In genomic region chr1:153277852-153278251, GRCh38 we compare ENCODE assay signal across 8 cellular contexts. TPM values are rescaled to one million over a fixed set of nuclear protein-coding genes. Genes with fewer than 3 reads are reported as not detected.
DNase-seq lines count a peak whose midpoint lies in the region; ATAC-seq, FAIRE-seq and TF ChIP-seq lines count a peak whose summit lies in the region.

No MANE protein-coding gene starts in this region.

- TF ChIP-seq EP300 in A549 (IDR thresholded peaks at IDR 0.05) = no peak

- H3K4me2 ChIP-seq in A549 (no peak overlapping the region), fibroblast of lung (ENCODE audit: extremely low read depth, insufficient read depth, low read length) (no peak overlapping the region)

- no peak overlapping the region for H2AFZ ChIP-seq in fibroblast of lung (ENCODE audit: low read length)

- no peaks in the 10 kb centered on the region for H4K20me1 ChIP-seq in fibroblast of lung (ENCODE audit: control insufficient read depth, extremely low read depth, insufficient read depth, low read length)

- no peak for TF ChIP-seq POLR2A in A549 (IDR thresholded peaks at IDR 0.05; ENCODE audit: low read length)

- TF ChIP-seq CTCF in A549 (IDR thresholded peaks at IDR 0.05) (peak; percentile 32), fibroblast of lung (conservative IDR thresholded peaks at IDR 0.05 in 1 of 2, IDR thresholded peaks at IDR 0.05 in 1 of 2; ENCODE audit: low read depth in 1 of 2, low read length in 2 of 2) (peak; percentile 15 to 27)

- H3K27ac ChIP-seq in A549 (no peak overlapping the region), fibroblast of lung (ENCODE audit: insufficient read depth, low read length) (no peak overlapping the region)

- no peak overlapping the region for H3K4me3 ChIP-seq in A549
- H3K4me3 ChIP-seq in fibroblast of lung (replicated peaks in 1 of 4; ENCODE audit: control extremely low read depth in 1 of 4, insufficient read depth in 1 of 4, low read depth in 3 of 4, low read length in 4 of 4) = no peak overlapping the region

- no peak for FAIRE-seq in A549 (lab: Jason Lieb, UNC)

- no peak overlapping the region for H3K9ac ChIP-seq in fibroblast of lung (ENCODE audit: insufficient read depth, low read length)

- H3K4me1 ChIP-seq in A549 (no peaks in the 10 kb centered on the region), fibroblast of lung (ENCODE audit: control insufficient read depth, extremely low read depth, insufficient read depth, low read length) (no peaks in the 10 kb centered on the region)

- no peaks in the 10 kb centered on the region for H3K79me2 ChIP-seq in fibroblast of lung (ENCODE audit: control insufficient read depth, insufficient read depth, low read length)

- CTCF ChIA-PET in A549 (lab: Yijun Ruan, JAX) = interaction anchor here (1.5 kb wide), 1 partner anchor 9 kb away, joined by 4 read pairs; no protein-coding TSS in a partner anchor

- no peaks in the 10 kb centered on the region for H3K27me3 ChIP-seq in fibroblast of lung (ENCODE audit: control insufficient read depth, insufficient read depth, low read length)

- no peaks in the 10 kb centered on the region for H3K36me3 ChIP-seq in fibroblast of lung (ENCODE audit: control insufficient read depth, insufficient read depth, low read length)

- peak; percentile 33 to 43 for DNase-seq in A549 (ENCODE audit: low read depth in 1 of 2, low spot score in 1 of 2)
- DNase-seq in fibroblast of lung (ENCODE audit: low read depth in 2 of 2) = no peak
- DNase-seq in stimulated activated CD4-positive, alpha-beta T cell treated with anti-CD3 and anti-CD28 coated beads, TNF-alpha, amount 100 ng/mL, for 4 hours (ENCODE audit: low read depth in 3 of 3) = peak in 2 of 3 experiments; percentile 7 to 14
- no peak for DNase-seq in NCI-H510A treated with DMSO at 0.1 percent for 48 hours (lab: John Stamatoyannopoulos, UW)

- ATAC-seq in A549 = peak; percentile 74 to 88; a peak in 5 of 6 replicates
- ATAC-seq in GM18511 (IDR thresholded peaks at IDR 0.05; ENCODE audit: unreplicated experiment) = peak; percentile 85
- peak; percentile 77 for ATAC-seq in HG03342 (IDR thresholded peaks at IDR 0.05; ENCODE audit: unreplicated experiment)
- peak; percentile 46 to 62 for ATAC-seq in activated CD4-positive, CD25-positive, alpha-beta regulatory T cell treated with anti-CD3 and anti-CD28 coated beads, Interleukin-2, amount 50 U/mL, for 24 hours
- no peak for ATAC-seq in GM19452 (IDR thresholded peaks at IDR 0.05; ENCODE audit: unreplicated experiment)

- peak; percentile 18 to 56; a peak in 2 of 5 replicates for TF ChIP-seq RAD21 in A549 (conservative IDR thresholded peaks at IDR 0.05 in 1 of 2, IDR thresholded peaks at IDR 0.05 in 1 of 2)

- H3K9me3 ChIP-seq in A549 (no peaks in the 10 kb centered on the region), fibroblast of lung (ENCODE audit: control insufficient read depth, insufficient read depth, low read depth, low read length) (no peaks in the 10 kb centered on the region)

- WGBS in A549 (ENCODE audit: missing lambda C conversion rate) = 5% methylated on average over 2 of the region's 2 CpGs

- POLR2A ChIA-PET in A549 (lab: Yijun Ruan, JAX) = no interaction called here

TF ChIP-seq in A549, 52 proteins besides CTCF, POLR2A, EP300 and RAD21:
- no peak for TF ChIP-seq SMC3 (IDR thresholded peaks at IDR 0.05)
- TF ChIP-seq MAX (IDR thresholded peaks at IDR 0.05) = 0 out of 2 replicates have a peak, but pooled peaks have one; percentile 24
- TF ChIP-seq CHD4 (IDR thresholded peaks at IDR 0.05; ENCODE audit: borderline replicate concordance) = no peak
TF ChIP-seq in A549: peak in this region for 1.

RNA-seq across cellular contexts. Expression of gene LORICRIN, which starts 18.4 kb away (rescaled TPM):
- polyA plus RNA-seq in A549 (2011; rRNA removed) (not detected in 2 replicates), A549 (2017; fragmentation: RNase III; extraction: RNeasy Plus Mini Kit Qiagen cat#74134 plus additional on column Dnase treatment) (not detected in 3 replicates), fibroblast of lung (not detected in 2 replicates)
- not detected in 2 replicates for polyA plus RNA-seq in A549 (2012; cell fraction: cytosol; rRNA removed)
- polyA plus RNA-seq in A549 (2012; cell fraction: nucleus; rRNA removed) = not detected in 2 replicates
- polyA minus RNA-seq in A549 (2011; rRNA and poly(A)+ RNA removed) = not detected in 2 replicates
- total RNA-seq in fibroblast of lung = not detected in 2 replicates
- polyA plus RNA-seq in fibroblast of lung (2012) = not detected in 2 replicates
- not detected in 2 replicates for polyA minus RNA-seq in fibroblast of lung (ENCODE audit: low replicate concordance)

RNA-seq across cellular contexts. Expression of gene PGLYRP3, which starts 34.9 kb away (rescaled TPM):
- polyA plus RNA-seq in A549 (2011; rRNA removed) = not detected in 2 replicates
- polyA plus RNA-seq in A549 (2012; cell fraction: cytosol; rRNA removed) = not detected in 2 replicates
- polyA plus RNA-seq in A549 (2012; cell fraction: nucleus; rRNA removed) = not detected in 2 replicates
- not detected in 3 replicates for polyA plus RNA-seq in A549 (2017; fragmentation: RNase III; extraction: RNeasy Plus Mini Kit Qiagen cat#74134 plus additional on column Dnase treatment)
- not detected in 2 replicates for polyA minus RNA-seq in A549 (2011; rRNA and poly(A)+ RNA removed)
- total RNA-seq in fibroblast of lung = not detected in 2 replicates
- not detected in 2 replicates for polyA plus RNA-seq in fibroblast of lung
- polyA plus RNA-seq in fibroblast of lung (2012) = not detected in 2 replicates
- polyA minus RNA-seq in fibroblast of lung (ENCODE audit: low replicate concordance) = not detected in 2 replicates

Comparison
In these comparisons a context has a peak if more than half of its experiments do, and no peak if none do; other contexts are left out.
1. DNase-seq: peak in A549 (2 of 2) and stimulated activated CD4-positive, alpha-beta T cell treated with anti-CD3 and anti-CD28 coated beads, TNF-alpha, amount 100 ng/mL, for 4 hours (2 of 3); none in fibroblast of lung (0 of 2) and NCI-H510A treated with DMSO at 0.1 percent for 48 hours (single experiment).